ENCODE assay signal across 2 cellular contexts in genomic region chr7:32921896-32922295, GRCh38.
TF ChIP-seq lines count a peak whose summit lies in the region.

No MANE protein-coding gene starts in this region.

TF ChIP-seq in IMR-90, 13 proteins besides CTCF, POLR2A, EP300 and RAD21:
- TF ChIP-seq BHLHE40 (IDR thresholded peaks at IDR 0.05; ENCODE audit: low read depth, low read length) (no peak), NFE2L2 (IDR thresholded peaks at IDR 0.05; ENCODE audit: low read depth, low read length) (no peak), CEBPB (IDR thresholded peaks at IDR 0.05; ENCODE audit: low read depth, low read length) (peak; percentile 78), RCOR1 (IDR thresholded peaks at IDR 0.05; ENCODE audit: insufficient replicate concordance, low read length) (no peak), SMC3 (IDR thresholded peaks at IDR 0.05; ENCODE audit: low read depth, low read length) (no peak)

TF ChIP-seq in K562, 482 proteins besides CTCF, POLR2A, EP300 and RAD21:
- TF ChIP-seq, protein P1, sequence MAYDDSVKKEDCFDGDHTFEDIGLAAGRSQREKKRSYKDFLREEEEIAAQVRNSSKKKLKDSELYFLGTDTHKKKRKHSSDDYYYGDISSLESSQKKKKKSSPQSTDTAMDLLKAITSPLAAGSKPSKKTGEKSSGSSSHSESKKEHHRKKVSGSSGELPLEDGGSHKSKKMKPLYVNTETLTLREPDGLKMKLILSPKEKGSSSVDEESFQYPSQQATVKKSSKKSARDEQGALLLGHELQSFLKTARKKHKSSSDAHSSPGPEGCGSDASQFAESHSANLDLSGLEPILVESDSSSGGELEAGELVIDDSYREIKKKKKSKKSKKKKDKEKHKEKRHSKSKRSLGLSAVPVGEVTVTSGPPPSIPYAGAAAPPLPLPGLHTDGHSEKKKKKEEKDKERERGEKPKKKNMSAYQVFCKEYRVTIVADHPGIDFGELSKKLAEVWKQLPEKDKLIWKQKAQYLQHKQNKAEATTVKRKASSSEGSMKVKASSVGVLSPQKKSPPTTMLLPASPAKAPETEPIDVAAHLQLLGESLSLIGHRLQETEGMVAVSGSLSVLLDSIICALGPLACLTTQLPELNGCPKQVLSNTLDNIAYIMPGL (CRISPR knock-in tag; IDR thresholded peaks at IDR 0.05): no peak
- peak; percentile 56; the same call in 1 of the 2 replicates for TF ChIP-seq SPI1 (IDR thresholded peaks at IDR 0.05; ENCODE audit: borderline replicate concordance, low read depth, low read length)
